In the genomic region with DNA sequence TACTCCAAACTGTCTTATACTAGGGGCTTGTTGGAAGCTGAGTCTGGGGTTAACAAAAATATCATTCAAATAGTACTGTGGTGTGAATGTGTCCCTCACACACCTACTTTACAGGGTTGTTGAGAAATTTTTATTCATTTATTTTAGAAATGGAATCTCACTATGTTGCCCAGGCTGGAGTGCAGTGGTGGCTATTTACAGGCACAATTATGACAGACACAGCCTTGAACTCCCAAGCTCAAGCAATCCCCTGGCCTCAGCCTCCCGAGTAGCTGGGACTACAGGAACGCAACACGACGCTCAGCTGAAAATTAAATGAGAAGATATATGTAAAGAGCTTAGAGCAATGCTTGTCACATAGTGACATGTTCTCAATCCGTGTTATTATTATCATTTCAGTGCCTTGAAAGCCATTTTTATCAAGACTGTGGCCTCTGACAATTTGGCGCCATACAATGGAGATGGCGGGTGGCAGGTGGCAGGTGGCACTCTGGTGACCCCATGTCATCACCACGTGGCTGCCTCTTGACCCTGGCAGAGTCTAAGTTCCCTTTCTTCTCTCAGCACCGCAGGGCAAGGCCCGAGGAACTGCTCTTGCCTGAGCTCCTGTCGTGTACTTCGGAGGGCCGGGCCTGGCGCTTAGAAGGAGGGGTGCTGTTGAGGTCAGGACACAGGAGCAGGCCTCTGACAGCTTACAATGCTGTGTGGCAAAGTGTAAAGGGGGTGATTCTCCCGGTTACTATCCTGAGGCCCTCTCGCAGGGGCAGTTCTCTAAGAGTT, we compare ENCODE assay signal across 8 cellular contexts.
A peak's percentile ranks its signal among the peaks of the same experiment; 100 is the strongest.
DNase-seq lines count a peak whose midpoint lies in the region; ATAC-seq, FAIRE-seq and TF ChIP-seq lines count a peak whose summit lies in the region.

No MANE protein-coding gene starts in this region.

- H4K91ac ChIP-seq in H1 (replicated peaks; ENCODE audit: insufficient read length, low read length): peak overlapping the region; percentile 15

- H4K8ac ChIP-seq in H1 (ENCODE audit: extremely low read depth, insufficient read depth, low read length): peak overlapping the region; percentile 23; the same call in 1 of the 2 replicates

- no peak for FAIRE-seq in H1 (lab: Jason Lieb, UNC)

- H3K4me2 ChIP-seq in OCI-LY7 (ENCODE audit: low read length) (peak overlapping the region; percentile 74), H1 (ENCODE audit: insufficient read depth in 1 of 2, low read depth in 2 of 2, low read length in 2 of 2) (peak overlapping the region; percentile 70 to 80; a peak in 2 of 4 replicates)

- no peak overlapping the region for H3K9ac ChIP-seq in H1 (replicated peaks in 1 of 4; ENCODE audit: extremely low read depth in 1 of 4, low read depth in 3 of 4, low read length in 3 of 4)

- CTCF ChIA-PET in OCI-LY7 (lab: Charles Lee; ENCODE audit: unreplicated experiment): no interaction called here
- CTCF ChIA-PET in H1 (lab: Charles Lee; ENCODE audit: partially characterized antibody): interaction anchor here (0.6 to 2.4 kb wide), 11 partner anchors 10 to 265 kb away, joined by 3 to 7 read pairs (median 3); no protein-coding TSS in a partner anchor

- H3K56ac ChIP-seq in H1 (replicated peaks; ENCODE audit: insufficient read length, low read depth, low read length): no peak overlapping the region

- no peak overlapping the region for H2AK5ac ChIP-seq in H1 (ENCODE audit: low read depth, low read length)

- H3K27ac Mint-ChIP-seq in CD14-positive monocyte (peak overlapping the region; percentile 94 to 97 (median 97)), osteocyte (ENCODE audit: unreplicated experiment) (peak overlapping the region; percentile 97)

- ATAC-seq in GM19035 (IDR thresholded peaks at IDR 0.05; ENCODE audit: unreplicated experiment) (no peak), HG02588 (IDR thresholded peaks at IDR 0.05; ENCODE audit: unreplicated experiment) (no peak)

- BruUV-seq in OCI-LY7 (replicated peaks; lab: Mats Ljungman, UMichigan): no TSS peak

- H3K23ac ChIP-seq in H1 (ENCODE audit: insufficient read length): no peak overlapping the region

- H2BK20ac ChIP-seq in H1 (ENCODE audit: low read length): no peak overlapping the region

- peaks cover 26% of the 10 kb centered on the region for H3K4me1 Mint-ChIP-seq in CD14-positive monocyte
- H3K4me1 Mint-ChIP-seq in osteocyte (ENCODE audit: unreplicated experiment): peaks cover 27% of the 10 kb centered on the region

- POLR2A ChIA-PET in OCI-LY7 (lab: Charles Lee): interaction anchor here (1.1 to 1.3 kb wide), 2 partner anchors 15 to 128 kb away, joined by 3 to 5 read pairs; no protein-coding TSS in a partner anchor
- POLR2A ChIA-PET in H1 (lab: Charles Lee; ENCODE audit: partially characterized antibody): interaction anchor here (0.7 to 1.3 kb wide), 2 partner anchors 49 to 118 kb away, joined by 3 to 4 read pairs; no protein-coding TSS in a partner anchor

- H3K36me3 Mint-ChIP-seq in CD14-positive monocyte (peaks cover 3 to 5% of the 10 kb centered on the region in 2 donors), osteocyte (ENCODE audit: unreplicated experiment) (no peaks in the 10 kb centered on the region)

- H3K23me2 ChIP-seq in H1 (ENCODE audit: low read depth, low read length): peaks cover 4% of the 10 kb centered on the region

- H4K20me1 ChIP-seq in OCI-LY7 (ENCODE audit: insufficient read depth, low read length) (no peaks in the 10 kb centered on the region), H1 (replicated peaks in 1 of 2; ENCODE audit: control insufficient read depth in 1 of 2, insufficient read depth in 2 of 2, low read length in 2 of 2) (no peaks in the 10 kb centered on the region)

- no peak for TF ChIP-seq EP300 in H1 (IDR thresholded peaks at IDR 0.05; ENCODE audit: borderline replicate concordance in 1 of 2, low read depth in 2 of 2, low read length in 2 of 2)

- no peaks in the 10 kb centered on the region for H3K9me2 ChIP-seq in OCI-LY7 (ENCODE audit: insufficient read depth, low read length)

- 0 out of 2 replicates have a peak overlapping the region, but pooled peaks have one; percentile 79 for H2BK5ac ChIP-seq in H1 (ENCODE audit: low read depth, low read length)

- no peaks in the 10 kb centered on the region for H3K79me2 ChIP-seq in OCI-LY7 (ENCODE audit: insufficient read depth, low read depth, low read length)
- H3K79me2 ChIP-seq in H1 (ENCODE audit: control insufficient read depth in 1 of 2, insufficient read depth in 2 of 2, low read length in 2 of 2): no peaks in the 10 kb centered on the region

- H2BK120ac ChIP-seq in H1 (replicated peaks; ENCODE audit: low read depth, low read length): no peak overlapping the region

- DNase-seq in CD14-positive monocyte (ENCODE audit: low spot score) (no peak), OCI-LY7 (ENCODE audit: low spot score) (no peak), H1 (ENCODE audit: low read depth in 1 of 2, low spot score in 2 of 2) (no peak), osteocyte (ENCODE audit: extremely low spot score, unreplicated experiment) (no peak), NCI-H524 (lab: John Stamatoyannopoulos, UW) (no peak), NOMO-1 treated with dmso at 0.1 percent for 144 hours (lab: John Stamatoyannopoulos, UW; ENCODE audit: unreplicated experiment) (no peak)

- no peak overlapping the region for H3K4ac ChIP-seq in H1 (replicated peaks; ENCODE audit: insufficient read length, low read depth, low read length)

- no peak for TF ChIP-seq POLR2A in H1 (IDR thresholded peaks at IDR 0.05; ENCODE audit: control extremely low read depth in 1 of 2, low read depth in 2 of 2, low read length in 2 of 2)

- H3K18ac ChIP-seq in H1 (ENCODE audit: extremely low read depth, low read length): no peak overlapping the region

- H3K4me3 ChIP-seq in OCI-LY7 (ENCODE audit: low read depth, low read length, poor library complexity, severe bottlenecking) (no peak overlapping the region), H1 (ENCODE audit: extremely low read depth in 1 of 4, insufficient read depth in 2 of 4, low read depth in 3 of 4, low read length in 4 of 4) (peak overlapping the region in 2 of 4 experiments; percentile 72 to 79; a peak in 2 of 8 replicates)

- H3K27me3 Mint-ChIP-seq in CD14-positive monocyte (ENCODE audit: low read depth in 3 of 3) (peaks cover 0 to 3% (median 1%) of the 10 kb centered on the region in 3 donors), osteocyte (ENCODE audit: unreplicated experiment) (peaks cover 7% of the 10 kb centered on the region)

- no peaks in the 10 kb centered on the region for H3K79me1 ChIP-seq in H1 (ENCODE audit: low read depth, low read length)

- TF ChIP-seq RAD21 in H1 (IDR thresholded peaks at IDR 0.05 in 1 of 2, conservative IDR thresholded peaks at IDR 0.05 in 1 of 2; ENCODE audit: low read depth in 2 of 2, low read length in 2 of 2): no peak

- H3K27me3 ChIP-seq in H1 (replicated peaks in 1 of 4; ENCODE audit: control insufficient read depth in 3 of 4, extremely low read depth in 1 of 4, insufficient read depth in 3 of 4, low read length in 3 of 4): no peaks in the 10 kb centered on the region; a peak in 1 of 7 replicates

- TF ChIP-seq CTCF in CD14-positive monocyte (IDR thresholded peaks at IDR 0.05) (no peak), OCI-LY7 (conservative IDR thresholded peaks at IDR 0.05; ENCODE audit: low read length) (no peak), H1 (IDR thresholded peaks at IDR 0.05; ENCODE audit: control extremely low read depth in 1 of 3, insufficient read depth in 1 of 3, low read depth in 1 of 3, low read length in 3 of 3) (no peak), osteocyte (IDR thresholded peaks at IDR 0.05) (no peak)

- H2AFZ ChIP-seq in OCI-LY7 (ENCODE audit: low read length): peak overlapping the region; percentile 93
- H2AFZ ChIP-seq in H1 (ENCODE audit: low read length): peak overlapping the region; percentile 98

- H3K27ac ChIP-seq in OCI-LY7 (ENCODE audit: low read depth, low read length, poor library complexity, severe bottlenecking) (no peak overlapping the region), H1 (ENCODE audit: low read depth, low read length) (no peak overlapping the region)

- 89% methylated on average over 16 of the region's 16 CpGs; no CpG with 5 or more reads in 1 of the 2 experiments for WGBS in H1 (ENCODE audit: extremely low coverage in 1 of 2, insufficient coverage in 1 of 2, insufficient read length in 1 of 2, insufficient replicate concordance in 2 of 2, low coverage in 1 of 2, low lambda C conversion rate in 2 of 2, missing lambda C conversion rate in 1 of 2), 2 experiments

- H2BK15ac ChIP-seq in H1 (ENCODE audit: low read length): peak overlapping the region; percentile 82; the same call in 1 of the 2 replicates

- peak overlapping the region; percentile 91 to 92 for H3K4me3 Mint-ChIP-seq in CD14-positive monocyte
- peak overlapping the region; percentile 92 for H3K4me3 Mint-ChIP-seq in osteocyte (ENCODE audit: unreplicated experiment)

- H4K5ac ChIP-seq in H1 (ENCODE audit: insufficient read length, low read depth, low read length): no peak overlapping the region

- H3K4me1 ChIP-seq in OCI-LY7 (ENCODE audit: insufficient read depth, low read length, poor library complexity, severe bottlenecking): peaks cover 17% of the 10 kb centered on the region
- peaks cover 2 to 9% (median 7%) of the 10 kb centered on the region in 4 experiments; a peak in 6 of 7 replicates for H3K4me1 ChIP-seq in H1 (replicated peaks in 1 of 4; ENCODE audit: control insufficient read depth in 3 of 4, insufficient read depth in 4 of 4, low read length in 3 of 4)

- intact Hi-C loops in CD14-positive monocyte (cut with micrococcal nuclease): loop anchor here (5.0 kb wide), 5 partner anchors 43 to 118 kb away; partner anchors contain the start of genes SF3B5 (in 1 of the 2) and STX11 (in 1 of the 2)
- intact Hi-C loops in OCI-LY7 (cut with micrococcal nuclease; ENCODE audit: unreplicated experiment): loop anchor here (5.0 to 10.0 kb wide), 5 partner anchors 127 to 1590 kb away; partner anchors contain the start of genes EPM2A and LTV1

- H3K36me3 ChIP-seq in OCI-LY7 (ENCODE audit: insufficient read depth, low read length) (no peaks in the 10 kb centered on the region), H1 (ENCODE audit: control insufficient read depth in 2 of 4, insufficient read depth in 4 of 4, low read length in 3 of 4) (no peaks in the 10 kb centered on the region)

- H3K9me3 Mint-ChIP-seq in CD14-positive monocyte (peaks cover 0 to 16% (median 9%) of the 10 kb centered on the region in 7 donors), osteocyte (ENCODE audit: unreplicated experiment) (no peaks in the 10 kb centered on the region)

- peak overlapping the region; percentile 82 for H2BK12ac ChIP-seq in H1 (ENCODE audit: low read depth, low read length)

- no peak overlapping the region for H3K14ac ChIP-seq in H1 (ENCODE audit: insufficient read length)

- H3K9me3 ChIP-seq in OCI-LY7 (ENCODE audit: low read length) (no peaks in the 10 kb centered on the region), H1 (ENCODE audit: insufficient read depth in 2 of 2, low read depth in 1 of 2, low read length in 1 of 2) (no peaks in the 10 kb centered on the region)

TF ChIP-seq in H1, 55 proteins besides CTCF, POLR2A, EP300 and RAD21 (continues in another document):
- TF ChIP-seq EGR1 (IDR thresholded peaks at IDR 0.05; ENCODE audit: borderline replicate concordance, low read depth, low read length) (no peak), CTBP2 (IDR thresholded peaks at IDR 0.05; ENCODE audit: borderline replicate concordance, insufficient read depth, insufficient read length, low read length) (no peak), GABPA (IDR thresholded peaks at IDR 0.05; ENCODE audit: borderline replicate concordance, insufficient read depth, low read length) (no peak)
